30 cellular contexts compared by ENCODE assay signal in genomic region chr2:241912021-241912555, GRCh38. TPM values are rescaled to one million over a fixed set of nuclear protein-coding genes. Genes with fewer than 3 reads are reported as not detected.
"Had no signal": no experiment of that assay in that cellular context is flagged by ENCODE, and none has a peak within 500 bp of the region (broad histone marks: within the 10 kb centered on the region; RNA-seq: fewer than 3 reads in every experiment).

No MANE protein-coding gene starts in this region.

- H3K27me3 Mint-ChIP-seq: stimulated activated memory B cell treated with anti-CD40 and anti-IgM and Interleukin-4, amounts not matched to agents 10 μg/mL and 1 μg/mL and 100 μg/mL, for 72 hours had no signal

- H3K27ac Mint-ChIP-seq: natural killer cell; stimulated activated memory B cell treated with anti-CD40 and anti-IgM and Interleukin-4, amounts not matched to agents 10 μg/mL and 1 μg/mL and 100 μg/mL, for 72 hours had no signal

- H3K36me3 ChIP-seq: colonic mucosa, esophagus muscularis mucosa, heart right ventricle, left ventricle myocardium inferior, lower lobe of right lung, pancreas, prostate gland, right atrium auricular region, sigmoid colon, thoracic aorta, tibial nerve, vagina had no signal

- H3K36me3 Mint-ChIP-seq: natural killer cell had no signal

- H3K4me1 ChIP-seq: colonic mucosa, esophagus muscularis mucosa, heart right ventricle, left ventricle myocardium inferior, lower lobe of right lung, prostate gland, right atrium auricular region, sigmoid colon, tibial nerve, vagina had no signal

- H3K27me3 ChIP-seq: colonic mucosa, esophagus muscularis mucosa, pancreas, right atrium auricular region, sigmoid colon, tibial nerve, vagina had no signal

- DNase-seq: colonic mucosa; dermis blood vessel endothelial cell; effector memory CD4-positive, alpha-beta T cell; foreskin melanocyte; glutamatergic neuron; heart right ventricle; hippocampal formation; left cardiac atrium; left ventricle myocardium inferior; lower lobe of right lung; natural killer cell; occipital lobe; sigmoid colon; stimulated activated CD4-positive, alpha-beta T cell treated with anti-CD3 and anti-CD28 coated beads, Interleukin-4, amount 100 ng/mL, for 4 hours; stimulated activated naive CD8-positive, alpha-beta T cell treated with anti-CD3 and anti-CD28 coated beads, Interleukin-15, Interleukin-2, amounts not matched to agents 100 U/mL and 50 U/mL, for 24 hours had no signal

- H3K4me3 ChIP-seq: colonic mucosa, esophagus muscularis mucosa, heart right ventricle, left ventricle myocardium inferior, lower lobe of right lung, pancreas, prostate gland, right atrium auricular region, sigmoid colon, thoracic aorta, tibial nerve, vagina had no signal

- H3K4me3 Mint-ChIP-seq: natural killer cell; stimulated activated memory B cell treated with anti-CD40 and anti-IgM and Interleukin-4, amounts not matched to agents 10 μg/mL and 1 μg/mL and 100 μg/mL, for 72 hours had no signal

- H3K27ac ChIP-seq: colonic mucosa, esophagus muscularis mucosa, heart right ventricle, left ventricle myocardium inferior, lower lobe of right lung, pancreas, prostate gland, right atrium auricular region, sigmoid colon, thoracic aorta, tibial nerve, vagina had no signal

- ATAC-seq: heart right ventricle; left cardiac atrium; lower lobe of right lung; natural killer cell; stimulated activated memory B cell treated with anti-CD40 and anti-IgM and Interleukin-4, amounts not matched to agents 10 μg/mL and 1 μg/mL and 100 μg/mL, for 72 hours; stimulated activated naive CD8-positive, alpha-beta T cell treated with anti-CD3 and anti-CD28 coated beads, Interleukin-15, Interleukin-2, amounts not matched to agents 100 U/mL and 50 U/mL, for 24 hours had no signal

- H3K9me3 ChIP-seq: colonic mucosa, pancreas, prostate gland, sigmoid colon, thoracic aorta, vagina had no signal

RNA-seq across cellular contexts. Expression of gene RTP5, which starts 42.6 kb away (rescaled TPM):
- total RNA-seq: chondrocyte, colonic mucosa, dermis blood vessel endothelial cell, endothelial cell of umbilical vein, epithelial cell of proximal tubule, fibroblast of lung, heart right ventricle, kidney epithelial cell, left ventricle myocardium inferior, lower lobe of right lung, pancreas, right atrium auricular region, skeletal muscle tissue, tibial nerve, vagina had no signal
- polyA plus RNA-seq: endothelial cell of umbilical vein, fibroblast of lung had no signal

RNA-seq across cellular contexts. Expression of gene PDCD1, which starts 53.4 kb away (rescaled TPM):
- total RNA-seq: chondrocyte, dermis blood vessel endothelial cell, endothelial cell of umbilical vein, fibroblast of lung, occipital lobe, skeletal muscle tissue had no signal
- polyA plus RNA-seq: endothelial cell of umbilical vein, fibroblast of lung, neural cell had no signal
